Comparison of ENCODE assay signal across 26 cellular contexts in the genomic region with DNA sequence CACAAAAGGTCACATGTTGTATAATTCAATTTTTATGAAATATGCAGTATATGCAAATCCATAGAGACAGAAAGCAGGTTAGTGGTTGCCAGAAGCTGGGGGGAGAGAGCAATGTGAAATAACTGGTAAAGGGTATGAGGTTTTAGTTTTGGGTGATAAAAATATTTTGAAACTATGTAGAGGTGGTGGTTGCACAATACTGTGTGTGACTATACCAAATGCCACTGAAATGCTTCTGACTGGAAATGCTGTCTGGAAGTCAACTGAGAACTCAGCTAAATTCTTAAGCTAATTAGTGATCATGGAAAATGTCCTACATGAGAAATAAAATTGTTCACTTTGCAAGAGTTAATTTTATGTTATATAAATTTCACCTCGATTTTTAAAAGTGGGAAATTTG.
A peak's percentile ranks its signal among the peaks of the same experiment; 100 is the strongest.
DNase-seq lines count a peak whose midpoint lies in the region; ATAC-seq, FAIRE-seq and TF ChIP-seq lines count a peak whose summit lies in the region.
"Had no signal": no experiment of that assay in that cellular context is flagged by ENCODE, and none has a peak within 500 bp of the region (broad histone marks: within the 10 kb centered on the region; RNA-seq: fewer than 3 reads in every experiment).

No MANE protein-coding gene starts in this region.

- POLR2A ChIA-PET in naive thymus-derived CD8-positive, alpha-beta T cell (lab: Charles Lee) = no interaction called here

- H3K4me3 Mint-ChIP-seq in naive thymus-derived CD8-positive, alpha-beta T cell = no peak overlapping the region
- H3K4me3 Mint-ChIP-seq: activated naive CD8-positive, alpha-beta T cell; CD4-positive, alpha-beta memory T cell; natural killer cell treated with Interleukin-12 subunit alpha and Interleukin-12 subunit beta and Interleukin-15 and Interleukin-18, amount 100 ng/mL, for 72 hours; stimulated activated naive CD8-positive, alpha-beta T cell treated with anti-CD3 and anti-CD28 coated beads, Interleukin-15, Interleukin-2, amounts not matched to agents 100 ng/mL and 50 ng/mL, for 24 hours had no signal

- peak; percentile 19 to 52 for DNase-seq in NOMO-1 (lab: John Stamatoyannopoulos, UW; ENCODE audit: unreplicated experiment in 2 of 2)
- no peak for DNase-seq in NOMO-1 treated with dmso at 0.1 percent for 144 hours (lab: John Stamatoyannopoulos, UW; ENCODE audit: unreplicated experiment)
- peak; percentile 66 for DNase-seq in MV-4-11 (lab: John Stamatoyannopoulos, UW)
- peak; percentile 51 to 59 for DNase-seq in cardiac fibroblast (ENCODE audit: low read depth in 2 of 2)
- DNase-seq in iris pigment epithelial cell (ENCODE audit: low read depth) = peak; percentile 7
- DNase-seq in naive thymus-derived CD8-positive, alpha-beta T cell = no peak
- no peak for DNase-seq in HT-29 (ENCODE audit: low spot score)
- no peak for DNase-seq in GM12891 (ENCODE audit: insufficient read length, low spot score)
- DNase-seq: activated CD4-positive, alpha-beta T cell treated with anti-CD3 and anti-CD28 coated beads, Interleukin-2, amount 50 U/mL, for 48 hours; activated CD4-positive, CD25-positive, alpha-beta regulatory T cell; activated CD8-positive, alpha-beta memory T cell treated with anti-CD3 and anti-CD28 coated beads, Interleukin-2, amount 50 U/mL, for 48 hours; CD4-positive, alpha-beta memory T cell; central memory CD4-positive, alpha-beta T cell; dermis blood vessel endothelial cell; kidney; NCI-H1436; NCI-H446; NCI-H82; PC-9; Right ventricle myocardium superior had no signal

- no peak for TF ChIP-seq CTCF in cardiac fibroblast (IDR thresholded peaks at IDR 0.05; ENCODE audit: low read depth, low read length)

- H3K27ac Mint-ChIP-seq in naive thymus-derived CD8-positive, alpha-beta T cell = no peak overlapping the region
- H3K27ac Mint-ChIP-seq: activated naive CD8-positive, alpha-beta T cell; activated T-helper 2 cell treated with anti-CD3 and anti-CD28 coated beads, Interferon-gamma antibody, Interleukin-2, Interleukin-4, amounts not matched to agents 10 μg/mL and 5 μg/mL and 100 μg/mL, durations not matched to agents 14 hours and 24 hours and 36 hours; natural killer cell treated with Interleukin-12 subunit alpha and Interleukin-12 subunit beta and Interleukin-15 and Interleukin-18, amount 100 ng/mL, for 72 hours; stimulated activated naive CD8-positive, alpha-beta T cell treated with anti-CD3 and anti-CD28 coated beads, Interleukin-15, Interleukin-2, amounts not matched to agents 100 ng/mL and 50 ng/mL, for 24 hours had no signal

- peaks cover 0 to 17% (median 5%) of the 10 kb centered on the region in 9 donors for H3K9me3 Mint-ChIP-seq in naive thymus-derived CD8-positive, alpha-beta T cell

- no peaks in the 10 kb centered on the region for H3K4me1 Mint-ChIP-seq in naive thymus-derived CD8-positive, alpha-beta T cell
- H3K4me1 Mint-ChIP-seq: CD4-positive, alpha-beta memory T cell had no signal

- no peak for TF ChIP-seq POLR2A in GM12891 (IDR thresholded peaks at IDR 0.05; ENCODE audit: low read depth, low read length)

- H3K4me3 ChIP-seq in cardiac fibroblast (replicated peaks in 1 of 2; ENCODE audit: low read depth in 2 of 2, low read length in 2 of 2) = no peak overlapping the region
- H3K4me3 ChIP-seq: PC-9, vagina had no signal

- ATAC-seq in naive thymus-derived CD8-positive, alpha-beta T cell = no peak
- ATAC-seq: natural killer cell treated with Interleukin-12 subunit alpha and Interleukin-12 subunit beta and Interleukin-15 and Interleukin-18, amount 100 ng/mL, for 72 hours had no signal

- H3K36me3 Mint-ChIP-seq in naive thymus-derived CD8-positive, alpha-beta T cell = peaks cover 0 to 1% (median 0%) of the 10 kb centered on the region in 3 donors
- H3K36me3 Mint-ChIP-seq: activated naive CD8-positive, alpha-beta T cell; CD4-positive, alpha-beta memory T cell; natural killer cell treated with Interleukin-12 subunit alpha and Interleukin-12 subunit beta and Interleukin-15 and Interleukin-18, amount 100 ng/mL, for 72 hours had no signal

- no peak for FAIRE-seq in GM12891 (lab: Jason Lieb, UNC)
- FAIRE-seq: endometrium, kidney had no signal

- H3K27me3 Mint-ChIP-seq in naive thymus-derived CD8-positive, alpha-beta T cell = peaks cover 0 to 3% (median 0%) of the 10 kb centered on the region in 5 donors
- H3K27me3 Mint-ChIP-seq: activated naive CD8-positive, alpha-beta T cell had no signal

TF ChIP-seq in GM12891, 5 proteins besides CTCF, POLR2A, EP300 and RAD21:
- TF ChIP-seq TAF1 (IDR thresholded peaks at IDR 0.05; ENCODE audit: low read depth, low read length) (no peak), POU2F2 (IDR thresholded peaks at IDR 0.05; ENCODE audit: low read depth, low read length) (no peak), POLR2AphosphoS5 (IDR thresholded peaks at IDR 0.05; ENCODE audit: low read depth, low read length) (no peak)

Comparison
In these comparisons a context has a peak if more than half of its experiments do, and no peak if none do; other contexts are left out.
1. DNase-seq: peak in NOMO-1 (2 of 2), MV-4-11 (single experiment), cardiac fibroblast (2 of 2) and iris pigment epithelial cell (single experiment); none in NOMO-1 treated with dmso at 0.1 percent for 144 hours (single experiment), naive thymus-derived CD8-positive, alpha-beta T cell (0 of 10), HT-29 (single experiment) and GM12891 (single experiment).